In genomic region chr2:88667219-88667618, GRCh38 we compare ENCODE assay signal across 1 cellular context.
TF ChIP-seq lines count a peak whose summit lies in the region.

No MANE protein-coding gene starts in this region.

TF ChIP-seq in H1, 55 proteins besides CTCF, POLR2A, EP300 and RAD21:
- TF ChIP-seq MAX (IDR thresholded peaks at IDR 0.05) (no peak), SP4 (IDR thresholded peaks at IDR 0.05; ENCODE audit: low read length) (no peak), CTBP2 (IDR thresholded peaks at IDR 0.05; ENCODE audit: borderline replicate concordance, insufficient read depth, insufficient read length, low read length) (no peak), SIRT6 (IDR thresholded peaks at IDR 0.05; ENCODE audit: low read length) (no peak), CEBPB (IDR thresholded peaks at IDR 0.05; ENCODE audit: low read depth, low read length) (no peak), CBX8 (IDR thresholded peaks at IDR 0.05; ENCODE audit: borderline replicate concordance, low read depth, low read length) (no peak), BRCA1 (IDR thresholded peaks at IDR 0.05; ENCODE audit: low read depth, low read length) (no peak), CREB1 (IDR thresholded peaks at IDR 0.05) (no peak)
